8 cellular contexts compared by ENCODE assay signal in the genomic region with DNA sequence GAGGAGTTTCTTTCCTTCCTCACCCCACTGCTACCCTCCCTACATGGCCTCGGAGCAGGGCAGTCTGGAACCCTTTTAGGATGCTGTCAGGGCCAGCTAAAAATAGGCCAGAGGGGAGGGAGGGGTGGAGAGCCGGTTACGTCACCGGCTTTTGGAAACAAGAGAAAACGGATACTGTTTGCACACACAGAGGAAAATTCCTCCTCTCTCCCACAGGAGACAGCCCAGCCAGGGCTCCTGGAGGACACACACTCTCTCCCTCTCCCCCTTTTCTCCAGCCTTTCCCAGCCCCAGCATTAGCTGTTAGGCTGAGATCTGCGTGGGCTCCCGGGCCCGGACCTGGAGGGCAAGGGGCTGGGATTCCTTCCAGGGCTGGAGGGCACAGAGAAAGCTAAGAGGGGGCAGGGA. TPM values are rescaled to one million over a fixed set of nuclear protein-coding genes. Genes with fewer than 3 reads are reported as not detected.
A peak's percentile ranks its signal among the peaks of the same experiment; 100 is the strongest.
DNase-seq lines count a peak whose midpoint lies in the region; ATAC-seq, FAIRE-seq and TF ChIP-seq lines count a peak whose summit lies in the region.

No MANE protein-coding gene starts in this region.

- no peaks in the 10 kb centered on the region for H3K9me3 ChIP-seq in naive thymus-derived CD4-positive, alpha-beta T cell (ENCODE audit: control insufficient read depth in 2 of 3, low read length in 3 of 3)
- H3K9me3 ChIP-seq in BE2C, result no peaks in the 10 kb centered on the region

- DNase-seq in AG10803 (ENCODE audit: low read depth), result peak; percentile 88
- DNase-seq in NCI-H345 (lab: John Stamatoyannopoulos, UW), result peak; percentile 59
- DNase-seq in mucosa of gallbladder (ENCODE audit: low spot score), result peak; percentile 83
- DNase-seq in NCI-H1105 treated with DMSO at 0.1 percent for 48 hours (lab: John Stamatoyannopoulos, UW), result no peak
- no peak for DNase-seq in NCI-H187 treated with DMSO at 0.1 percent for 48 hours (lab: John Stamatoyannopoulos, UW)
- DNase-seq in naive thymus-derived CD4-positive, alpha-beta T cell, result no peak
- DNase-seq in BE2C, result no peak

- peak overlapping the region; percentile 32 for H3K4me3 ChIP-seq in AG10803 (ENCODE audit: low read length)
- no peak overlapping the region for H3K4me3 ChIP-seq in naive thymus-derived CD4-positive, alpha-beta T cell (ENCODE audit: low read length)
- H3K4me3 ChIP-seq in BE2C (ENCODE audit: low read depth, low read length), result no peak overlapping the region

- TF ChIP-seq CTCF in AG10803 (conservative IDR thresholded peaks at IDR 0.05; ENCODE audit: low read length) (peak; percentile 47), BE2C (IDR thresholded peaks at IDR 0.05; ENCODE audit: low read depth, low read length) (no peak)

- H3K4me3 Mint-ChIP-seq in naive thymus-derived CD4-positive, alpha-beta T cell, result no peak overlapping the region

- no peaks in the 10 kb centered on the region for H3K27me3 ChIP-seq in naive thymus-derived CD4-positive, alpha-beta T cell (ENCODE audit: control insufficient read depth in 2 of 2, insufficient read depth in 2 of 2, low read length in 2 of 2)
- no peaks in the 10 kb centered on the region for H3K27me3 ChIP-seq in BE2C

- peaks cover 0 to 4% (median 0%) of the 10 kb centered on the region in 11 donors for H3K9me3 Mint-ChIP-seq in naive thymus-derived CD4-positive, alpha-beta T cell

- H3K4me1 ChIP-seq in naive thymus-derived CD4-positive, alpha-beta T cell (ENCODE audit: control insufficient read depth in 2 of 2, insufficient read depth in 2 of 2, low read length in 2 of 2), result peaks cover 35 to 41% of the 10 kb centered on the region in 2 donors
- no peaks in the 10 kb centered on the region for H3K4me1 ChIP-seq in BE2C

- ATAC-seq in naive thymus-derived CD4-positive, alpha-beta T cell, result no peak

- peaks cover 0 to 36% (median 8%) of the 10 kb centered on the region in 3 experiments for H3K36me3 ChIP-seq in naive thymus-derived CD4-positive, alpha-beta T cell (ENCODE audit: control insufficient read depth in 2 of 3, insufficient read depth in 3 of 3, low read length in 3 of 3)
- no peaks in the 10 kb centered on the region for H3K36me3 ChIP-seq in BE2C

- POLR2A ChIA-PET in naive thymus-derived CD4-positive, alpha-beta T cell (lab: Charles Lee), result interaction anchor here (1.1 to 1.8 kb wide), 2 partner anchors 32 to 34 kb away, joined by 3 to 7 read pairs; a partner anchor contains a TSS

- H3K27ac Mint-ChIP-seq in naive thymus-derived CD4-positive, alpha-beta T cell, result peak overlapping the region in 1 of 9 donors; percentile 47

- FAIRE-seq in endometrium (lab: Jason Lieb, UNC), result peak; percentile 91

- CTCF ChIA-PET in naive thymus-derived CD4-positive, alpha-beta T cell (lab: Charles Lee), result interaction anchor here (0.9 to 1.2 kb wide), 3 partner anchors 9 to 38 kb away, joined by 3 to 5 read pairs (median 3); no protein-coding TSS in a partner anchor

- no peaks in the 10 kb centered on the region for H3K27me3 Mint-ChIP-seq in naive thymus-derived CD4-positive, alpha-beta T cell

- peaks cover 0 to 8% (median 0%) of the 10 kb centered on the region in 5 donors for H3K36me3 Mint-ChIP-seq in naive thymus-derived CD4-positive, alpha-beta T cell

- H3K27ac ChIP-seq in naive thymus-derived CD4-positive, alpha-beta T cell (ENCODE audit: low read depth, low read length), result no peak overlapping the region

- intact Hi-C loops in naive thymus-derived CD4-positive, alpha-beta T cell (cut with micrococcal nuclease), result no loop called here

- H3K4me1 Mint-ChIP-seq in naive thymus-derived CD4-positive, alpha-beta T cell, result peaks cover 24 to 52% (median 43%) of the 10 kb centered on the region in 7 donors

RNA-seq across cellular contexts. Expression of a gene that starts 20.0 kb away (rescaled TPM):
- 26.4 TPM for total RNA-seq in mucosa of gallbladder
- 1 to 10 TPM; 1.3 to 3.2 (median 1.6) TPM for total RNA-seq in naive thymus-derived CD4-positive, alpha-beta T cell
- polyA plus RNA-seq in naive thymus-derived CD4-positive, alpha-beta T cell, result 1 to 10 TPM in 1 of 2 donors, under 1 TPM in 1; 0.94 to 1.3 TPM
- 19.6 TPM for polyA plus RNA-seq in BE2C (2012; ENCODE audit: insufficient read depth, insufficient read length, low read depth)

RNA-seq across cellular contexts. Expression of a gene that starts 34.2 kb away (rescaled TPM):
- 12.2 TPM for total RNA-seq in mucosa of gallbladder
- total RNA-seq in naive thymus-derived CD4-positive, alpha-beta T cell, result 10 to 100 TPM; 20.5 to 57.1 (median 28.2) TPM
- polyA plus RNA-seq in naive thymus-derived CD4-positive, alpha-beta T cell, result 1 to 10 TPM; 1.1 to 2.7 TPM
- 0.29 TPM for polyA plus RNA-seq in BE2C (2012; ENCODE audit: insufficient read depth, insufficient read length, low read depth)

Comparison
In these comparisons a context has a peak if more than half of its experiments do, and no peak if none do; other contexts are left out.
1. DNase-seq: peak in AG10803 (single experiment), NCI-H345 (single experiment) and mucosa of gallbladder (single experiment); none in NCI-H1105 treated with DMSO at 0.1 percent for 48 hours (single experiment), NCI-H187 treated with DMSO at 0.1 percent for 48 hours (single experiment), naive thymus-derived CD4-positive, alpha-beta T cell (0 of 9) and BE2C (single experiment).